Comparison of ENCODE assay signal across 11 cellular contexts in the genomic region with DNA sequence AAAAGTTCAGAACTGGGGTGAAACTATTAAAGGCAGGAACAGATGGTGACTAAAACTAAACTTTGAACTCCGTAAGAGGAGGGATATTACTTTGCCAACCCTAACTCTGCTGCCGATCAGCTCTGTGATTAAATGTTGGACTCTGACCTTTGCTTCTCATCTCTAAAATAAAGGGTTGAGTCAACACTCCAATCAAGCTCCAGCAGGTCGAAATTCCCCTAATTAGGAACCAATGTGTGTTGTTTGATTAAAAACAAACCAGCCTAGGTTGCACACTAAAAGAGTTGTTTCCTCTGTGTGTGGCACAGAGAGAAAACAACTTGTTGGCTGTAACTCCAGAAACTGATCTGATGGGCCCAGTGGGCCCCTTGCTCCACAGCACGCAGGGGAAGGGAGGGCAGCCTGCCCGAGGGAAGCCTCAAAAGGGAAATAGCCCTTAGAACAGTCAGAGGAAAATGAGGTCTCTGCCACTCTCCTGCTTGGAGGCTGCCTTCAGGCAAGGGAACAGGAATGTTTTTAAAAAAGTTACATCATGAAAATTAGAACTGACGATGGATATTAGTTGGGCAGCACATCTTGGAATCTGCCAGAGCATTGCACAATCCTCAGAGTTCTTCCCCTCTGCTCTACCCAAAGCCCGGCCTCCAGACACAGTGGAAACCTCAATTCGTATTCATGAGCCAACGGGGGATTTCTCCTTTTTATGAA.
DNase-seq lines count a peak whose midpoint lies in the region; ATAC-seq and TF ChIP-seq lines count a peak whose summit lies in the region.
"Had no signal": no experiment of that assay in that cellular context is flagged by ENCODE, and none has a peak within 500 bp of the region (broad histone marks: within the 10 kb centered on the region; RNA-seq: fewer than 3 reads in every experiment).

No MANE protein-coding gene starts in this region.

- H3K4me1 ChIP-seq in GM23248 (ENCODE audit: insufficient read depth) (peaks cover 19% of the 10 kb centered on the region), right cardiac atrium (ENCODE audit: control insufficient read depth, insufficient read depth, low read length) (no peaks in the 10 kb centered on the region), skeletal muscle tissue (ENCODE audit: control insufficient read depth in 3 of 3, insufficient read depth in 3 of 3, low read length in 3 of 3) (peaks cover 2 to 5% (median 4%) of the 10 kb centered on the region in 3 donors)

- peaks cover 22% of the 10 kb centered on the region; the same call in 1 of the 2 replicates for H3F3A ChIP-seq in GM23248 (ENCODE audit: insufficient read depth)

- CTCF ChIA-PET in HEK293T (lab: Yijun Ruan, JAX), result no interaction called here

- in situ Hi-C loops in GM23248 (cut with MboI), result no loop called here

- H3K4me3 ChIP-seq in GM23248 (peak overlapping the region; percentile 63), right cardiac atrium (ENCODE audit: low read length) (no peak overlapping the region), skeletal muscle tissue (ENCODE audit: low read length in 3 of 3) (peak overlapping the region in 1 of 3 donors; percentile 14)

- H3K79me2 ChIP-seq in GM23248 (ENCODE audit: insufficient read depth), result no peaks in the 10 kb centered on the region

- H3K27me3 ChIP-seq in GM23248 (replicated peaks; ENCODE audit: insufficient read depth) (no peaks in the 10 kb centered on the region), right cardiac atrium (ENCODE audit: control insufficient read depth, insufficient read depth) (no peaks in the 10 kb centered on the region), skeletal muscle tissue (ENCODE audit: control insufficient read depth in 3 of 3, insufficient read depth in 3 of 3, low read length in 3 of 3) (peaks cover 0 to 12% (median 0%) of the 10 kb centered on the region in 3 donors)

- H3K27ac ChIP-seq in GM23248 (peak overlapping the region; percentile 84), right cardiac atrium (ENCODE audit: low read length) (no peak overlapping the region), skeletal muscle tissue (ENCODE audit: low read depth, low read length) (peak overlapping the region; percentile 40)
- H3K27ac ChIP-seq: epithelial cell of prostate had no signal

- no peaks in the 10 kb centered on the region for H3K9me2 ChIP-seq in GM23248 (ENCODE audit: insufficient read depth)

- peak overlapping the region; percentile 88 for H3K4me2 ChIP-seq in GM23248 (ENCODE audit: unreplicated experiment)

- peak overlapping the region; percentile 97 for H2AFZ ChIP-seq in GM23248

- H3K9ac ChIP-seq in GM23248 (peak overlapping the region; percentile 72), skeletal muscle tissue (ENCODE audit: low read depth in 1 of 3, low read length in 3 of 3) (peak overlapping the region in 1 of 3 donors; percentile 32)

- DNase-seq in GM23248 (peak; percentile 84), amniotic stem cell (lab: John Stamatoyannopoulos, UW) (peak; percentile 44), right cardiac atrium (peak; percentile 39 to 72 (median 58)), NOMO-1 treated with DMSO at 0.1 percent for 48 hours (lab: John Stamatoyannopoulos, UW; ENCODE audit: unreplicated experiment) (no peak), Ammon's horn (ENCODE audit: low spot score) (no peak), HEK293T (ENCODE audit: extremely low spot score) (no peak), SK-N-DZ (ENCODE audit: low spot score) (no peak)
- DNase-seq: occipital lobe; stimulated activated naive CD4-positive, alpha-beta T cell treated with Interleukin-2 at 50 U/mL for 16 hours had no signal

- intact Hi-C loops in right cardiac atrium (cut with DNase I), result no loop called here

- POLR2A ChIA-PET in HEK293T (lab: Yijun Ruan, JAX), result no interaction called here

- H3K36me3 ChIP-seq in GM23248 (ENCODE audit: low read depth) (no peaks in the 10 kb centered on the region), skeletal muscle tissue (ENCODE audit: control insufficient read depth in 3 of 3, insufficient read depth in 3 of 3, low read length in 3 of 3) (no peaks in the 10 kb centered on the region)

- WGBS in GM23248 (ENCODE audit: low coverage in 1 of 2, low lambda C conversion rate in 2 of 2, missing lambda C conversion rate in 2 of 2), 2 experiments, result 8 to 10% methylated on average over 9 of the region's 9 CpGs
- whole genome bisulfite sequencing in right cardiac atrium, result 49% methylated on average over 9 of the region's 9 CpGs

- ATAC-seq in right cardiac atrium, result peak; percentile 84 to 89

- no peaks in the 10 kb centered on the region for H4K20me1 ChIP-seq in GM23248 (ENCODE audit: insufficient read depth)

- H3K9me3 ChIP-seq in GM23248 (ENCODE audit: low read depth) (no peaks in the 10 kb centered on the region), right cardiac atrium (ENCODE audit: control insufficient read depth, low read length) (no peaks in the 10 kb centered on the region), skeletal muscle tissue (ENCODE audit: control insufficient read depth in 3 of 3, low read length in 3 of 3) (no peaks in the 10 kb centered on the region)

TF ChIP-seq in HEK293T, 16 proteins besides CTCF, POLR2A, EP300 and RAD21:
- no peak for TF ChIP-seq FOXM1 (IDR thresholded peaks at IDR 0.05; ENCODE audit: borderline replicate concordance)
- TF ChIP-seq BHLHE40 (IDR thresholded peaks at IDR 0.05; ENCODE audit: borderline replicate concordance), result no peak
- no peak for TF ChIP-seq HDGF (IDR thresholded peaks at IDR 0.05; ENCODE audit: borderline replicate concordance)
- TF ChIP-seq LEF1 (IDR thresholded peaks at IDR 0.05; ENCODE audit: borderline replicate concordance), result no peak
TF ChIP-seq in HEK293T: peak in this region for 0.

Comparison
In these comparisons a context has a peak if more than half of its experiments do, and no peak if none do; other contexts are left out.
1. DNase-seq: peak in GM23248 (single experiment), amniotic stem cell (single experiment) and right cardiac atrium (3 of 3); none in NOMO-1 treated with DMSO at 0.1 percent for 48 hours (single experiment), Ammon's horn (single experiment), HEK293T (single experiment) and SK-N-DZ (single experiment).